In genomic region chr5:112697301-112697700, GRCh38 we compare ENCODE assay signal across 29 cellular contexts. TPM values are rescaled to one million over a fixed set of nuclear protein-coding genes. Genes with fewer than 3 reads are reported as not detected.
DNase-seq lines count a peak whose midpoint lies in the region; ATAC-seq and TF ChIP-seq lines count a peak whose summit lies in the region.
"Had no signal": no experiment of that assay in that cellular context is flagged by ENCODE, and none has a peak within 500 bp of the region (broad histone marks: within the 10 kb centered on the region; RNA-seq: fewer than 3 reads in every experiment).

No MANE protein-coding gene starts in this region.

- no peaks in the 10 kb centered on the region for H3K9me3 ChIP-seq in GM23248 (ENCODE audit: low read depth)
- no peaks in the 10 kb centered on the region for H3K9me3 ChIP-seq in osteoblast (ENCODE audit: low read depth, low read length)
- H3K9me3 ChIP-seq in aorta (ENCODE audit: control insufficient read depth, low read length): no peaks in the 10 kb centered on the region
- H3K9me3 ChIP-seq: heart right ventricle, pancreas, thoracic aorta, vagina had no signal

- H3K9me3 Mint-ChIP-seq in brain: peaks cover 0 to 14% (median 6%) of the 10 kb centered on the region in 5 experiments
- H3K9me3 Mint-ChIP-seq in activated naive CD4-positive, alpha-beta T cell treated with anti-CD3 and anti-CD28 coated beads, Interleukin-2, amount 50 U/mL, for 72 hours: no peaks in the 10 kb centered on the region
- H3K9me3 Mint-ChIP-seq: activated CD4-positive, alpha-beta T cell treated with anti-CD3 and anti-CD28 coated beads, Interleukin-2, amount 10 ng/mL, durations not matched to agents 7 days and 5 days; stimulated activated naive B cell treated with anti-CD40 and anti-IgM and Interleukin-4, amounts not matched to agents 10 μg/mL and 1 μg/mL and 100 μg/mL, for 72 hours; T-helper 2 cell treated with Interferon-gamma antibody and Interleukin-4, amounts not matched to agents 5 μg/mL and 100 μg/mL, for 36 hours had no signal

- peaks cover 34% of the 10 kb centered on the region for H3K4me1 Mint-ChIP-seq in brain
- H3K4me1 Mint-ChIP-seq: naive thymus-derived CD8-positive, alpha-beta T cell had no signal

- peak overlapping the region in 4 of 5 experiments; percentile 11 to 62 (median 32) for H3K4me3 Mint-ChIP-seq in brain
- H3K4me3 Mint-ChIP-seq: activated CD4-positive, alpha-beta T cell treated with anti-CD3 and anti-CD28 coated beads, Interleukin-2, amount 10 ng/mL, durations not matched to agents 7 days and 5 days; mesothelial cell of epicardium; naive thymus-derived CD8-positive, alpha-beta T cell; stimulated activated naive B cell treated with anti-CD40 and anti-IgM and Interleukin-4, amounts not matched to agents 10 μg/mL and 1 μg/mL and 100 μg/mL, for 72 hours; T-helper 2 cell treated with Interferon-gamma antibody and Interleukin-4, amounts not matched to agents 5 μg/mL and 100 μg/mL, for 36 hours had no signal

- H3K79me2 ChIP-seq in GM23248 (ENCODE audit: insufficient read depth) (no peaks in the 10 kb centered on the region), osteoblast (ENCODE audit: insufficient read depth, low read length) (no peaks in the 10 kb centered on the region)

- H3K4me1 ChIP-seq in GM23248 (ENCODE audit: insufficient read depth) (peaks cover 10% of the 10 kb centered on the region), osteoblast (ENCODE audit: insufficient read depth, low read length) (peaks cover 8% of the 10 kb centered on the region), aorta (ENCODE audit: control insufficient read depth in 1 of 2, insufficient read depth in 2 of 2, low read length in 2 of 2) (no peaks in the 10 kb centered on the region)
- H3K4me1 ChIP-seq: heart right ventricle, pancreas, vagina had no signal

- no peaks in the 10 kb centered on the region for H3K27me3 Mint-ChIP-seq in brain

- no peaks in the 10 kb centered on the region for H3K9me2 ChIP-seq in GM23248 (ENCODE audit: insufficient read depth)

- no peak overlapping the region for H3K27ac ChIP-seq in GM23248
- no peak overlapping the region for H3K27ac ChIP-seq in osteoblast (ENCODE audit: low read depth, low read length)
- H3K27ac ChIP-seq in aorta (ENCODE audit: low read depth in 1 of 2, low read length in 2 of 2): no peak overlapping the region
- H3K27ac ChIP-seq: C4-2B, heart right ventricle, pancreas, SK-N-MC, thoracic aorta, vagina, VCaP had no signal

- in situ Hi-C loops in GM23248 (cut with MboI): no loop called here

- H3K36me3 Mint-ChIP-seq in brain: peaks cover 3% of the 10 kb centered on the region
- no peaks in the 10 kb centered on the region for H3K36me3 Mint-ChIP-seq in activated naive CD4-positive, alpha-beta T cell treated with anti-CD3 and anti-CD28 coated beads, Interleukin-2, amount 50 U/mL, for 72 hours
- H3K36me3 Mint-ChIP-seq: mesothelial cell of epicardium had no signal

- H3K36me3 ChIP-seq in GM23248 (ENCODE audit: low read depth): no peaks in the 10 kb centered on the region
- H3K36me3 ChIP-seq in osteoblast (ENCODE audit: insufficient read depth, low read length): no peaks in the 10 kb centered on the region
- H3K36me3 ChIP-seq in aorta (ENCODE audit: control insufficient read depth in 1 of 2, insufficient read depth in 2 of 2, low read length in 1 of 2): no peaks in the 10 kb centered on the region
- H3K36me3 ChIP-seq: heart right ventricle, pancreas, thoracic aorta, vagina had no signal

- peak overlapping the region in 3 of 5 experiments; percentile 14 to 74 (median 67) for H3K27ac Mint-ChIP-seq in brain
- H3K27ac Mint-ChIP-seq in activated naive CD4-positive, alpha-beta T cell treated with anti-CD3 and anti-CD28 coated beads, Interleukin-2, amount 50 U/mL, for 72 hours: no peak overlapping the region
- H3K27ac Mint-ChIP-seq: activated CD4-positive, alpha-beta T cell treated with anti-CD3 and anti-CD28 coated beads, Interleukin-2, amount 10 ng/mL, durations not matched to agents 7 days and 5 days; mesothelial cell of epicardium; naive thymus-derived CD8-positive, alpha-beta T cell; stimulated activated naive B cell treated with anti-CD40 and anti-IgM and Interleukin-4, amounts not matched to agents 10 μg/mL and 1 μg/mL and 100 μg/mL, for 72 hours; T-helper 2 cell treated with Interferon-gamma antibody and Interleukin-4, amounts not matched to agents 5 μg/mL and 100 μg/mL, for 36 hours had no signal

- H3K27me3 ChIP-seq in GM23248 (replicated peaks; ENCODE audit: insufficient read depth) (no peaks in the 10 kb centered on the region), osteoblast (ENCODE audit: insufficient read depth, low read length) (no peaks in the 10 kb centered on the region), aorta (ENCODE audit: control insufficient read depth in 1 of 2, insufficient read depth in 2 of 2, low read length in 1 of 2) (no peaks in the 10 kb centered on the region)
- H3K27me3 ChIP-seq: heart right ventricle, pancreas, vagina had no signal

- TF ChIP-seq CTCF in brain (conservative IDR thresholded peaks at IDR 0.05): no peak
- TF ChIP-seq CTCF in osteoblast (IDR thresholded peaks at IDR 0.05; ENCODE audit: extremely low read depth, low read depth, low read length): no peak

- H3F3A ChIP-seq in GM23248 (ENCODE audit: insufficient read depth): peaks cover 7% of the 10 kb centered on the region

- whole genome bisulfite sequencing in GM23248 (ENCODE audit: low coverage in 1 of 2, low lambda C conversion rate in 2 of 2, missing lambda C conversion rate in 2 of 2), 2 experiments: 31 to 38% methylated on average over 2 of the region's 2 CpGs
- 26 to 40% methylated on average over 2 of the region's 2 CpGs for WGBS in aorta, 2 donors

- ATAC-seq in activated naive CD4-positive, alpha-beta T cell treated with anti-CD3 and anti-CD28 coated beads, Interleukin-2, amount 50 U/mL, for 72 hours: no peak
- ATAC-seq in aorta (ENCODE audit: low FRiP score) (no peak), GM19397 (IDR thresholded peaks at IDR 0.05; ENCODE audit: unreplicated experiment) (no peak)
- ATAC-seq: heart right ventricle; left ventricle myocardium superior; naive thymus-derived CD8-positive, alpha-beta T cell; pancreas; right cardiac atrium; stimulated activated naive B cell treated with anti-CD40 and anti-IgM and Interleukin-4, amounts not matched to agents 10 μg/mL and 1 μg/mL and 100 μg/mL, for 72 hours had no signal

- H4K20me1 ChIP-seq in GM23248 (ENCODE audit: insufficient read depth) (no peaks in the 10 kb centered on the region), osteoblast (ENCODE audit: insufficient read depth, low read length) (no peaks in the 10 kb centered on the region)

- DNase-seq in GM23248 (no peak), NCI-H524 (lab: John Stamatoyannopoulos, UW) (peak; percentile 53 to 85), osteoblast (ENCODE audit: insufficient read length, low spot score, missing footprints) (no peak), activated gamma-delta T cell (lab: John Stamatoyannopoulos, UW) (no peak), aorta (no peak)
- no peak for DNase-seq in activated naive CD4-positive, alpha-beta T cell treated with anti-CD3 and anti-CD28 coated beads, Interleukin-2, amount 50 U/mL, for 72 hours (ENCODE audit: low spot score in 2 of 2)
- DNase-seq: activated CD4-positive, alpha-beta T cell treated with anti-CD3 and anti-CD28 coated beads, Interleukin-2, amount 10 ng/mL, durations not matched to agents 7 days and 5 days; activated naive CD4-positive, alpha-beta T cell treated with anti-CD3 and anti-CD28 coated beads, Interleukin-2, amount 50 U/mL, for 16 hours; anterior cingulate cortex; Calu3; central memory CD4-positive, alpha-beta T cell; erythroblast; heart right ventricle; left ventricle myocardium superior; naive thymus-derived CD8-positive, alpha-beta T cell; NCI-H510A treated with DMSO at 0.1 percent for 48 hours; pancreas; right cardiac atrium; stimulated activated CD4-positive, alpha-beta T cell treated with anti-CD3 and anti-CD28 coated beads, Interleukin-4, amount 100 ng/mL, for 1 hour; stimulated activated naive B cell treated with anti-CD40 and anti-IgM and Interleukin-4, amounts not matched to agents 10 μg/mL and 1 μg/mL and 100 μg/mL, for 72 hours had no signal

- no peak overlapping the region for H3K4me3 ChIP-seq in GM23248
- H3K4me3 ChIP-seq in osteoblast (ENCODE audit: insufficient read depth, low read length): peak overlapping the region; percentile 31
- no peak overlapping the region for H3K4me3 ChIP-seq in aorta (ENCODE audit: low read length in 2 of 2)
- H3K4me3 ChIP-seq: pancreas, SK-N-MC, thoracic aorta, vagina had no signal

- intact Hi-C loops in aorta (cut with DNase I): no loop called here

- H2AFZ ChIP-seq in GM23248: peak overlapping the region; percentile 10; the same call in 1 of the 2 replicates
- peak overlapping the region; percentile 39 for H2AFZ ChIP-seq in osteoblast (ENCODE audit: low read length)

- no peak overlapping the region for H3K4me2 ChIP-seq in GM23248 (ENCODE audit: unreplicated experiment)
- peak overlapping the region; percentile 59 for H3K4me2 ChIP-seq in osteoblast (ENCODE audit: insufficient read depth, low read length)

- no peak overlapping the region for H3K9ac ChIP-seq in GM23248

RNA-seq across cellular contexts. Expression of gene APC, which starts 40.4 kb away (rescaled TPM):
- 34.2 and 47.2 TPM in 2 replicates for total RNA-seq in GM23248 (2014; rRNA removed; shearing (Covaris generic))
- 17.8 and 18.1 TPM in 2 replicates for polyA plus RNA-seq in GM23248 (2016; fragmentation: Nextera tagmentation; extraction: Ambion mirVana)
- 9.2 TPM for polyA plus RNA-seq in brain (ENCODE audit: insufficient read depth, low read depth, low replicate concordance)
- total RNA-seq in osteoblast: 65.7 and 67.0 TPM in 2 replicates
- 10 to 100 TPM; 17.4 to 24.5 TPM for total RNA-seq in activated naive CD4-positive, alpha-beta T cell treated with anti-CD3 and anti-CD28 coated beads, Interleukin-2, amount 50 U/mL, for 72 hours
- total RNA-seq in aorta: 10 to 100 TPM; 49.8 to 51.6 TPM
- polyA plus RNA-seq in aorta: 1 to 10 TPM; 2.8 to 6.5 TPM

Comparison
In these comparisons a context has a peak if more than half of its experiments do, and no peak if none do; other contexts are left out.
1. DNase-seq: peak in NCI-H524 (2 of 2); none in GM23248 (single experiment), osteoblast (single experiment), activated gamma-delta T cell (single experiment), activated naive CD4-positive, alpha-beta T cell treated with anti-CD3 and anti-CD28 coated beads, Interleukin-2, amount 50 U/mL, for 72 hours (0 of 2) and aorta (0 of 2).
2. H3K27ac Mint-ChIP-seq: peak in brain (3 of 5); none in activated naive CD4-positive, alpha-beta T cell treated with anti-CD3 and anti-CD28 coated beads, Interleukin-2, amount 50 U/mL, for 72 hours (0 of 2).